17 cellular contexts compared by ENCODE assay signal in genomic region chr1:182101415-182102041, GRCh38. TPM values are rescaled to one million over a fixed set of nuclear protein-coding genes. Genes with fewer than 3 reads are reported as not detected.
DNase-seq lines count a peak whose midpoint lies in the region; ATAC-seq and TF ChIP-seq lines count a peak whose summit lies in the region.
"Had no signal": no experiment of that assay in that cellular context is flagged by ENCODE, and none has a peak within 500 bp of the region (broad histone marks: within the 10 kb centered on the region; RNA-seq: fewer than 3 reads in every experiment).

No MANE protein-coding gene starts in this region.

- H3K36me3 ChIP-seq in Caco-2 (ENCODE audit: control insufficient read depth, insufficient read depth, low read length) (peaks cover 2% of the 10 kb centered on the region; the same call in 1 of the 2 replicates), HUES64 (ENCODE audit: insufficient read depth, low read length) (no peaks in the 10 kb centered on the region), endodermal cell (ENCODE audit: control insufficient read depth, insufficient read depth, low read length) (no peaks in the 10 kb centered on the region)
- H3K36me3 ChIP-seq in CD8-positive, alpha-beta T cell (ENCODE audit: insufficient read depth, low read length) = no peaks in the 10 kb centered on the region
- H3K36me3 ChIP-seq: brain microvascular endothelial cell had no signal

- peaks cover 27% of the 10 kb centered on the region for H3K36me3 Mint-ChIP-seq in Caco-2 (ENCODE audit: insufficient read depth, unreplicated experiment)
- no peaks in the 10 kb centered on the region for H3K36me3 Mint-ChIP-seq in endodermal cell (ENCODE audit: low read depth)
- peaks cover 14% of the 10 kb centered on the region for H3K36me3 Mint-ChIP-seq in mesothelial cell of epicardium
- no peaks in the 10 kb centered on the region for H3K36me3 Mint-ChIP-seq in stimulated activated naive B cell treated with anti-CD40 and anti-IgM and Interleukin-4, amounts not matched to agents 10 μg/mL and 1 μg/mL and 100 μg/mL, for 72 hours
- no peaks in the 10 kb centered on the region for H3K36me3 Mint-ChIP-seq in CD8-positive, alpha-beta T cell
- H3K36me3 Mint-ChIP-seq: naive B cell had no signal

- no peaks in the 10 kb centered on the region for H3K27me3 ChIP-seq in Caco-2 (replicated peaks; ENCODE audit: control insufficient read depth, insufficient read depth, low read length)
- no peaks in the 10 kb centered on the region for H3K27me3 ChIP-seq in HUES64 (ENCODE audit: insufficient read depth, low read length)
- H3K27me3 ChIP-seq in endodermal cell (ENCODE audit: control insufficient read depth, insufficient read depth, low read length, poor library complexity, severe bottlenecking) = no peaks in the 10 kb centered on the region
- H3K27me3 ChIP-seq in CD8-positive, alpha-beta T cell (ENCODE audit: insufficient read depth, low read length) = no peaks in the 10 kb centered on the region
- H3K27me3 ChIP-seq: brain microvascular endothelial cell had no signal

- CTCF ChIA-PET in Caco-2 (lab: Charles Lee) = interaction anchor here (0.7 to 1.9 kb wide), 5 partner anchors 9 to 104 kb away, joined by 3 to 9 read pairs (median 5); no protein-coding TSS in a partner anchor
- CTCF ChIA-PET in CD8-positive, alpha-beta T cell (lab: Charles Lee) = no interaction called here

- H3K9me3 ChIP-seq in Caco-2 = peaks cover 24% of the 10 kb centered on the region
- peaks cover 6% of the 10 kb centered on the region; the same call in 1 of the 2 replicates for H3K9me3 ChIP-seq in HUES64 (ENCODE audit: insufficient read depth, low read depth, low read length)
- peaks cover 13% of the 10 kb centered on the region for H3K9me3 ChIP-seq in endodermal cell (ENCODE audit: control insufficient read depth, low read length)
- H3K9me3 ChIP-seq in CD8-positive, alpha-beta T cell (ENCODE audit: low read length) = no peaks in the 10 kb centered on the region

- ATAC-seq in HG02642 (IDR thresholded peaks at IDR 0.05; ENCODE audit: poor library complexity, unreplicated experiment) (no peak), GM18858 (IDR thresholded peaks at IDR 0.05; ENCODE audit: unreplicated experiment) (no peak)
- ATAC-seq in stimulated activated naive B cell treated with anti-CD40 and anti-IgM and Interleukin-4, amounts not matched to agents 10 μg/mL and 1 μg/mL and 100 μg/mL, for 72 hours (replicated peaks) = no peak
- no peak for ATAC-seq in CD8-positive, alpha-beta T cell

- intact Hi-C loops in Caco-2 (cut with micrococcal nuclease; ENCODE audit: unreplicated experiment) = loop anchor here (1.0 to 5.0 kb wide), 6 partner anchors 9 to 291 kb away; partner anchors contain the start of gene GLUL
- intact Hi-C loops in CD8-positive, alpha-beta T cell (cut with DNase I, micrococcal nuclease) = no loop called here

- H3K4me1 ChIP-seq in Caco-2 (peaks cover 38% of the 10 kb centered on the region), HUES64 (ENCODE audit: insufficient read depth, low read length) (peaks cover 22% of the 10 kb centered on the region), endodermal cell (ENCODE audit: control insufficient read depth, insufficient read depth, low read length) (peaks cover 6% of the 10 kb centered on the region)
- no peaks in the 10 kb centered on the region for H3K4me1 ChIP-seq in CD8-positive, alpha-beta T cell (ENCODE audit: insufficient read depth, low read length)

- WGBS in HUES64 = 11% methylated on average over 8 of the region's 8 CpGs
- WGBS in endodermal cell (ENCODE audit: insufficient coverage in 1 of 2, insufficient read length in 1 of 2), 2 experiments = 0 to 11% methylated on average over 5 to 8 of the region's 8 CpGs

- peak overlapping the region; percentile 94 for H3K27ac ChIP-seq in HUES64 (ENCODE audit: low read depth, low read length)
- H3K27ac ChIP-seq in endodermal cell (ENCODE audit: low read depth, low read length) = peak overlapping the region; percentile 78
- no peak overlapping the region for H3K27ac ChIP-seq in CD8-positive, alpha-beta T cell (ENCODE audit: low read depth, low read length)
- H3K27ac ChIP-seq: brain microvascular endothelial cell had no signal

- H3K27me3 Mint-ChIP-seq in Caco-2 (ENCODE audit: insufficient read depth, unreplicated experiment) (no peaks in the 10 kb centered on the region), endodermal cell (ENCODE audit: insufficient read depth) (no peaks in the 10 kb centered on the region), mesothelial cell of epicardium (ENCODE audit: low read depth) (no peaks in the 10 kb centered on the region)
- peaks cover 4 to 41% of the 10 kb centered on the region in 2 donors for H3K27me3 Mint-ChIP-seq in stimulated activated naive B cell treated with anti-CD40 and anti-IgM and Interleukin-4, amounts not matched to agents 10 μg/mL and 1 μg/mL and 100 μg/mL, for 72 hours
- peaks cover 8% of the 10 kb centered on the region for H3K27me3 Mint-ChIP-seq in CD8-positive, alpha-beta T cell (ENCODE audit: low read depth)

- H3K27ac Mint-ChIP-seq in Caco-2 (ENCODE audit: unreplicated experiment) (peak overlapping the region; percentile 98), endodermal cell (peak overlapping the region; percentile 97), mesothelial cell of epicardium (peak overlapping the region; percentile 98)
- no peak overlapping the region for H3K27ac Mint-ChIP-seq in stimulated activated naive B cell treated with anti-CD40 and anti-IgM and Interleukin-4, amounts not matched to agents 10 μg/mL and 1 μg/mL and 100 μg/mL, for 72 hours
- H3K27ac Mint-ChIP-seq in CD8-positive, alpha-beta T cell = no peak overlapping the region
- H3K27ac Mint-ChIP-seq: naive B cell had no signal

- H3K4me1 Mint-ChIP-seq in Caco-2 (ENCODE audit: low read depth, unreplicated experiment) = peaks cover 47% of the 10 kb centered on the region
- peaks cover 40% of the 10 kb centered on the region for H3K4me1 Mint-ChIP-seq in endodermal cell
- peaks cover 27% of the 10 kb centered on the region for H3K4me1 Mint-ChIP-seq in mesothelial cell of epicardium
- H3K4me1 Mint-ChIP-seq in stimulated activated naive B cell treated with anti-CD40 and anti-IgM and Interleukin-4, amounts not matched to agents 10 μg/mL and 1 μg/mL and 100 μg/mL, for 72 hours = no peaks in the 10 kb centered on the region
- H3K4me1 Mint-ChIP-seq in CD8-positive, alpha-beta T cell (ENCODE audit: low read depth) = no peaks in the 10 kb centered on the region
- H3K4me1 Mint-ChIP-seq: naive B cell had no signal

- POLR2A ChIA-PET in Caco-2 (lab: Charles Lee) = interaction anchor here (1.7 kb wide), 1 partner anchor 290 kb away, joined by 17 read pairs; the partner anchor contains the start of gene GLUL
- POLR2A ChIA-PET in CD8-positive, alpha-beta T cell (lab: Charles Lee) = interaction anchor here (0.7 kb wide), 1 partner anchor 1101 kb away, joined by 3 read pairs; no protein-coding TSS in a partner anchor

- H3K4me3 Mint-ChIP-seq in Caco-2 (ENCODE audit: unreplicated experiment) = peak overlapping the region; percentile 71
- peak overlapping the region; percentile 5 for H3K4me3 Mint-ChIP-seq in endodermal cell
- peak overlapping the region; percentile 1 for H3K4me3 Mint-ChIP-seq in mesothelial cell of epicardium
- no peak overlapping the region for H3K4me3 Mint-ChIP-seq in stimulated activated naive B cell treated with anti-CD40 and anti-IgM and Interleukin-4, amounts not matched to agents 10 μg/mL and 1 μg/mL and 100 μg/mL, for 72 hours
- H3K4me3 Mint-ChIP-seq in CD8-positive, alpha-beta T cell = no peak overlapping the region
- H3K4me3 Mint-ChIP-seq: naive B cell had no signal

- peaks cover 45% of the 10 kb centered on the region for H3K9me3 Mint-ChIP-seq in Caco-2 (ENCODE audit: unreplicated experiment)
- H3K9me3 Mint-ChIP-seq in endodermal cell = peaks cover 9% of the 10 kb centered on the region
- H3K9me3 Mint-ChIP-seq in mesothelial cell of epicardium = peaks cover 28% of the 10 kb centered on the region
- H3K9me3 Mint-ChIP-seq in stimulated activated naive B cell treated with anti-CD40 and anti-IgM and Interleukin-4, amounts not matched to agents 10 μg/mL and 1 μg/mL and 100 μg/mL, for 72 hours = peaks cover 0 to 4% of the 10 kb centered on the region in 2 donors
- H3K9me3 Mint-ChIP-seq in CD8-positive, alpha-beta T cell = no peaks in the 10 kb centered on the region

- H3K4me3 ChIP-seq in Caco-2 (ENCODE audit: low read depth, low read length) = no peak overlapping the region
- H3K4me3 ChIP-seq in HUES64 (ENCODE audit: low read length) = peak overlapping the region; percentile 14; the same call in 1 of the 2 replicates
- H3K4me3 ChIP-seq in endodermal cell (ENCODE audit: low read length) = peak overlapping the region; percentile 11
- H3K4me3 ChIP-seq in CD8-positive, alpha-beta T cell (ENCODE audit: low read depth, low read length) = no peak overlapping the region

- DNase-seq in Caco-2 = peak; percentile 93 to 97
- peak; percentile 97 for DNase-seq in endodermal cell
- DNase-seq in mesothelial cell of epicardium (ENCODE audit: low spot score in 2 of 2, unreplicated experiment in 2 of 2) = peak in 1 of 2 experiments; percentile 59
- no peak for DNase-seq in stimulated activated naive B cell treated with anti-CD40 and anti-IgM and Interleukin-4, amounts not matched to agents 10 μg/mL and 1 μg/mL and 100 μg/mL, for 72 hours
- DNase-seq in CD8-positive, alpha-beta T cell = no peak
- DNase-seq: activated CD4-positive, alpha-beta T cell treated with anti-CD3 and anti-CD28 coated beads for 48 hours; brain microvascular endothelial cell; hypothalamus; KG1; naive B cell; NCI-H1694 had no signal

- TSS peak; percentile 68 for BruUV-seq in Caco-2 (replicated peaks; lab: Mats Ljungman, UMichigan)

- TF ChIP-seq CTCF in Caco-2 (IDR thresholded peaks at IDR 0.05; ENCODE audit: insufficient read depth in 1 of 2, low read depth in 1 of 2, low read length in 1 of 2, severe bottlenecking in 1 of 2, unreplicated experiment in 1 of 2) (no peak), endodermal cell (conservative IDR thresholded peaks at IDR 0.05) (no peak), mesothelial cell of epicardium (IDR thresholded peaks at IDR 0.05; ENCODE audit: unreplicated experiment) (no peak)
- no peak for TF ChIP-seq CTCF in CD8-positive, alpha-beta T cell (IDR thresholded peaks at IDR 0.05)

- peak overlapping the region; percentile 43 for H3K9ac ChIP-seq in HUES64 (ENCODE audit: low read depth, low read length)
- peak overlapping the region; percentile 56 for H3K9ac ChIP-seq in endodermal cell (ENCODE audit: extremely low read depth, low read length, poor library complexity, severe bottlenecking)

RNA-seq across cellular contexts. Expression of gene ZNF648, which starts 40.0 kb away (rescaled TPM):
- total RNA-seq in Caco-2 (2022) (not detected in 2 replicates), endodermal cell (under 1 TPM in 1 of 2 donors, not detected in 1; 0.29 TPM), mesothelial cell of epicardium (0.09 to 0.23 TPM (median 0.18 TPM) in 3 replicates)
- 0.45 TPM for polyA plus RNA-seq in HUES64 (2013, experiment 1 of 2)
- 0.38 TPM for polyA plus RNA-seq in HUES64 (2013, experiment 2 of 2)
- 0.11 TPM for polyA plus RNA-seq in endodermal cell (2013, experiment 1 of 2)
- polyA plus RNA-seq in endodermal cell (2013, experiment 2 of 2) = 0.25 TPM
- total RNA-seq in CD8-positive, alpha-beta T cell = not detected
- total RNA-seq: T-helper 1 cell treated with Interleukin-12 subunit alpha and Interleukin-12 subunit beta and Interleukin-4 antibody, amounts not matched to agents 30 ng/mL and 1 ng/mL, for 36 hours had no signal
- polyA plus RNA-seq: esophagus, urinary bladder had no signal

Comparison
In these comparisons a context has a peak if more than half of its experiments do, and no peak if none do; other contexts are left out.
1. DNase-seq: peak in Caco-2 (2 of 2) and endodermal cell (single experiment); none in stimulated activated naive B cell treated with anti-CD40 and anti-IgM and Interleukin-4, amounts not matched to agents 10 μg/mL and 1 μg/mL and 100 μg/mL, for 72 hours (single experiment) and CD8-positive, alpha-beta T cell (0 of 7).
2. H3K4me3 ChIP-seq: peak in HUES64 (single experiment) and endodermal cell (single experiment); none in Caco-2 (single experiment) and CD8-positive, alpha-beta T cell (single experiment).
3. H3K27ac Mint-ChIP-seq: peak in Caco-2 (single experiment), endodermal cell (single experiment) and mesothelial cell of epicardium (single experiment); none in stimulated activated naive B cell treated with anti-CD40 and anti-IgM and Interleukin-4, amounts not matched to agents 10 μg/mL and 1 μg/mL and 100 μg/mL, for 72 hours (single experiment) and CD8-positive, alpha-beta T cell (single experiment).
4. H3K4me3 Mint-ChIP-seq: peak in Caco-2 (single experiment), endodermal cell (single experiment) and mesothelial cell of epicardium (single experiment); none in stimulated activated naive B cell treated with anti-CD40 and anti-IgM and Interleukin-4, amounts not matched to agents 10 μg/mL and 1 μg/mL and 100 μg/mL, for 72 hours (0 of 2) and CD8-positive, alpha-beta T cell (single experiment).